8 cellular contexts compared by ENCODE assay signal in genomic region chr12:93676408-93677194, GRCh38. TPM values are rescaled to one million over a fixed set of nuclear protein-coding genes. Genes with fewer than 3 reads are reported as not detected.
A peak's percentile ranks its signal among the peaks of the same experiment; 100 is the strongest.
DNase-seq lines count a peak whose midpoint lies in the region; ATAC-seq and TF ChIP-seq lines count a peak whose summit lies in the region.

No MANE protein-coding gene starts in this region.

- POLR2A ChIA-PET in BJ (lab: Charles Lee) = no interaction called here

- H3K27me3 ChIP-seq in BJ (ENCODE audit: control insufficient read depth, insufficient read depth, low read length) (no peaks in the 10 kb centered on the region), adrenal gland (no peaks in the 10 kb centered on the region), lower lobe of right lung (ENCODE audit: low read depth) (no peaks in the 10 kb centered on the region)

- peak overlapping the region; percentile 55 for H3K4me3 ChIP-seq in BJ (ENCODE audit: low read depth, low read length)
- H3K4me3 ChIP-seq in adrenal gland = peak overlapping the region in 2 of 4 donors; percentile 71 to 72
- H3K4me3 ChIP-seq in lower lobe of right lung = peak overlapping the region; percentile 76
- peak overlapping the region; percentile 55 for H3K4me3 ChIP-seq in urinary bladder (ENCODE audit: low read depth, low read length)

- CTCF ChIA-PET in BJ (lab: Yijun Ruan, JAX) = interaction anchor here (0.5 kb wide), 1 partner anchor 174 kb away, joined by 3 read pairs; no protein-coding TSS in a partner anchor

- H3K9me3 ChIP-seq in adrenal gland (replicated peaks in 1 of 3) (no peaks in the 10 kb centered on the region), lower lobe of right lung (no peaks in the 10 kb centered on the region)

- H3K4me1 ChIP-seq in adrenal gland (replicated peaks in 1 of 2) = peaks cover 16 to 39% of the 10 kb centered on the region in 2 donors
- peaks cover 15% of the 10 kb centered on the region for H3K4me1 ChIP-seq in lower lobe of right lung
- no peaks in the 10 kb centered on the region for H3K4me1 ChIP-seq in urinary bladder (ENCODE audit: insufficient read depth)

- H3K27ac ChIP-seq in adrenal gland (peak overlapping the region in 4 of 5 donors; percentile 97 to 99 (median 97)), lower lobe of right lung (peak overlapping the region; percentile 99), urinary bladder (ENCODE audit: low read depth) (no peak overlapping the region)

- DNase-seq in BJ (ENCODE audit: low read depth) (no peak), adrenal gland (no peak), lower lobe of right lung (no peak), SW 1271 (lab: John Stamatoyannopoulos, UW) (no peak), D341Med (ENCODE audit: low spot score) (no peak), COLO668 (lab: John Stamatoyannopoulos, UW; ENCODE audit: unreplicated experiment) (no peak)

- ATAC-seq in HG03378 (IDR thresholded peaks at IDR 0.05; ENCODE audit: unreplicated experiment) (peak; percentile 11), lower lobe of right lung (peak in 1 of 2 donors; percentile 11)

- WGBS in adrenal gland, 4 donors = 48 to 56% (median 54%) methylated on average over 12 of the region's 12 CpGs
- WGBS in urinary bladder = 48% methylated on average over 12 of the region's 12 CpGs

- H3K36me3 ChIP-seq in BJ (ENCODE audit: control insufficient read depth, insufficient read depth, low read length) (no peaks in the 10 kb centered on the region), adrenal gland (replicated peaks in 1 of 2) (no peaks in the 10 kb centered on the region), lower lobe of right lung (no peaks in the 10 kb centered on the region), urinary bladder (ENCODE audit: insufficient read depth) (no peaks in the 10 kb centered on the region)

- no peak for TF ChIP-seq CTCF in BJ (IDR thresholded peaks at IDR 0.05; ENCODE audit: insufficient read depth, low read depth, low read length)
- TF ChIP-seq CTCF in adrenal gland (IDR thresholded peaks at IDR 0.05) = no peak
- TF ChIP-seq CTCF in lower lobe of right lung (IDR thresholded peaks at IDR 0.05) = no peak

- intact Hi-C loops in adrenal gland (cut with DNase I) = no loop called here
- intact Hi-C loops in lower lobe of right lung (cut with DNase I) = no loop called here

- no peak for TF ChIP-seq POLR2A in adrenal gland (IDR thresholded peaks at IDR 0.05)

RNA-seq across cellular contexts. Expression of gene CRADD, which starts 0.6 kb away (rescaled TPM):
- polyA plus RNA-seq in BJ (2011; rRNA removed) = 16.6 and 17.0 TPM in 2 replicates
- polyA minus RNA-seq in BJ (2011; rRNA and poly(A)+ RNA removed) = 6.0 and 9.7 TPM in 2 replicates
- 10 to 100 TPM; 27.4 to 70.1 (median 40.4) TPM for total RNA-seq in adrenal gland
- polyA plus RNA-seq in adrenal gland = 10 to 100 TPM in 2 of 3 donors, 1 to 10 TPM in 1; 7.3 to 29.6 (median 14.6) TPM
- total RNA-seq in lower lobe of right lung = 16.5 TPM
- 22.7 TPM for total RNA-seq in urinary bladder
- polyA plus RNA-seq in urinary bladder = 29.6 TPM
